Comparison of ENCODE assay signal across 1 cellular context in genomic region chr1:153533689-153534201, GRCh38.
TF ChIP-seq lines count a peak whose summit lies in the region.

No MANE protein-coding gene starts in this region.

TF ChIP-seq in K562, 482 proteins besides CTCF, POLR2A, EP300 and RAD21 (continued from another document):
- TF ChIP-seq ZNF280B (CRISPR knock-in tag; IDR thresholded peaks at IDR 0.05) (no peak), ATF6 (CRISPR knock-in tag; IDR thresholded peaks at IDR 0.05) (no peak), PURB (CRISPR knock-in tag; IDR thresholded peaks at IDR 0.05; ENCODE audit: low read depth) (no peak), KLF16 (IDR thresholded peaks at IDR 0.05) (no peak), FOSL1 (tag; conservative IDR thresholded peaks at IDR 0.05) (peak; percentile 86), MITF (IDR thresholded peaks at IDR 0.05) (no peak), PTBP1 (IDR thresholded peaks at IDR 0.05; ENCODE audit: low read depth, low read length) (no peak), MAFK (IDR thresholded peaks at IDR 0.05; ENCODE audit: low read length) (no peak), POLR2AphosphoS5 (IDR thresholded peaks at IDR 0.05; ENCODE audit: control insufficient read depth, insufficient read depth, low read depth, low read length) (no peak), ZNF695 (CRISPR knock-in tag; IDR thresholded peaks at IDR 0.05) (no peak), EWSR1 (IDR thresholded peaks at IDR 0.05; ENCODE audit: borderline replicate concordance, low read depth, partially characterized antibody) (no peak), ZC3H4 (CRISPR knock-in tag; IDR thresholded peaks at IDR 0.05; ENCODE audit: borderline replicate concordance) (no peak), JUND (IDR thresholded peaks at IDR 0.05; ENCODE audit: borderline replicate concordance, low read depth, low read length) (peak; percentile 83; the same call in 1 of the 2 replicates), JUND (tag; IDR thresholded peaks at IDR 0.05; ENCODE audit: borderline replicate concordance, low read depth, low read length) (peak; percentile 70; the same call in 1 of the 3 replicates), CHCHD3 (CRISPR knock-in tag; IDR thresholded peaks at IDR 0.05) (no peak), RBM14 (IDR thresholded peaks at IDR 0.05; ENCODE audit: borderline replicate concordance, insufficient read depth, low read depth, low read length) (no peak), CCNT2 (IDR thresholded peaks at IDR 0.05; ENCODE audit: borderline replicate concordance, extremely low read depth, insufficient read length, low read depth, low read length) (no peak), LCOR (CRISPR knock-in tag; IDR thresholded peaks at IDR 0.05) (no peak), ETV5 (CRISPR knock-in tag; IDR thresholded peaks at IDR 0.05; ENCODE audit: low read depth) (0 out of 2 replicates have a peak, but pooled peaks have one; percentile 36), ZNF347 (CRISPR knock-in tag; IDR thresholded peaks at IDR 0.05; ENCODE audit: low read depth) (no peak), E2F8 (IDR thresholded peaks at IDR 0.05; ENCODE audit: low read depth, partially characterized antibody) (no peak), ETS2 (tag; IDR thresholded peaks at IDR 0.05; ENCODE audit: borderline replicate concordance, poor library complexity, severe bottlenecking) (no peak), ZNF324 (CRISPR knock-in tag; IDR thresholded peaks at IDR 0.05) (no peak), NR4A1 (CRISPR knock-in tag; IDR thresholded peaks at IDR 0.05) (no peak), NR4A1 (tag; IDR thresholded peaks at IDR 0.05) (no peak), DPF2 (IDR thresholded peaks at IDR 0.05) (peak; percentile 53; the same call in 1 of the 2 replicates)
- TF ChIP-seq, protein P1, sequence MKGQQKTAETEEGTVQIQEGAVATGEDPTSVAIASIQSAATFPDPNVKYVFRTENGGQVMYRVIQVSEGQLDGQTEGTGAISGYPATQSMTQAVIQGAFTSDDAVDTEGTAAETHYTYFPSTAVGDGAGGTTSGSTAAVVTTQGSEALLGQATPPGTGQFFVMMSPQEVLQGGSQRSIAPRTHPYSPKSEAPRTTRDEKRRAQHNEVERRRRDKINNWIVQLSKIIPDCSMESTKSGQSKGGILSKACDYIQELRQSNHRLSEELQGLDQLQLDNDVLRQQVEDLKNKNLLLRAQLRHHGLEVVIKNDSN (CRISPR knock-in tag; IDR thresholded peaks at IDR 0.05): 0 out of 2 replicates have a peak, but pooled peaks have one; percentile 3
- TF ChIP-seq, protein P2, sequence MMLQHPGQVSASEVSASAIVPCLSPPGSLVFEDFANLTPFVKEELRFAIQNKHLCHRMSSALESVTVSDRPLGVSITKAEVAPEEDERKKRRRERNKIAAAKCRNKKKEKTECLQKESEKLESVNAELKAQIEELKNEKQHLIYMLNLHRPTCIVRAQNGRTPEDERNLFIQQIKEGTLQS (IDR thresholded peaks at IDR 0.05): peak; percentile 85
- TF ChIP-seq, protein P2 (CRISPR knock-in tag; conservative IDR thresholded peaks at IDR 0.05): no peak
